In genomic region chr16:30853758-30854157, GRCh38 we compare ENCODE assay signal across 23 cellular contexts.
"Had no signal": no experiment of that assay in that cellular context is flagged by ENCODE, and none has a peak within 500 bp of the region (broad histone marks: within the 10 kb centered on the region; RNA-seq: fewer than 3 reads in every experiment).

No MANE protein-coding gene starts in this region.

- ATAC-seq: lower lobe of right lung; stimulated activated effector memory CD8-positive, alpha-beta T cell treated with anti-CD3 and anti-CD28 coated beads, Interleukin-12 subunit alpha, Interleukin-12 subunit beta, amount 100 ng/mL, for 72 hours had no signal

- H3K27me3 Mint-ChIP-seq: dendritic cell treated with granulocyte-macrophage colony-stimulating factor and Interleukin-4, amounts not matched to agents 40 ng/mL and 50 ng/mL, for 4 days had no signal

- H3K4me3 ChIP-seq: ascending aorta, lower lobe of right lung, sigmoid colon, stomach, upper lobe of left lung had no signal

- H3K4me3 Mint-ChIP-seq: dendritic cell treated with granulocyte-macrophage colony-stimulating factor and Interleukin-4, amounts not matched to agents 40 ng/mL and 50 ng/mL, for 4 days; nephron; stimulated activated effector memory CD8-positive, alpha-beta T cell treated with anti-CD3 and anti-CD28 coated beads, Interleukin-12 subunit alpha, Interleukin-12 subunit beta, amount 100 ng/mL, for 72 hours had no signal

- H3K4me1 Mint-ChIP-seq: nephron; stimulated activated effector memory CD8-positive, alpha-beta T cell treated with anti-CD3 and anti-CD28 coated beads, Interleukin-12 subunit alpha, Interleukin-12 subunit beta, amount 100 ng/mL, for 72 hours had no signal

- DNase-seq: activated CD4-positive, alpha-beta T cell treated with anti-CD3 and anti-CD28 coated beads for 1 hour; activated CD8-positive, alpha-beta memory T cell treated with anti-CD3 and anti-CD28 coated beads for 24 hours; activated CD8-positive, alpha-beta memory T cell treated with anti-CD3 and anti-CD28 coated beads, Interleukin-2, amount 50 U/mL, for 48 hours; activated effector memory CD4-positive, alpha-beta T cell treated with Interleukin-2 at 50 U/mL for 16 hours; activated naive CD4-positive, alpha-beta T cell treated with anti-CD3 and anti-CD28 coated beads, Interleukin-2, amount 50 U/mL, for 16 hours; activated T-cell treated with anti-CD3 and anti-CD28 coated beads, Interleukin-2, amount 50 U/mL, for 48 hours; cerebellar nuclear complex; effector CD8-positive, alpha-beta T cell; foreskin melanocyte; glutamatergic neuron; hippocampal formation; lower lobe of right lung; nucleus accumbens; sigmoid colon; stimulated activated CD4-positive, alpha-beta T cell treated with anti-CD3 and anti-CD28 coated beads, Interleukin-4, amount 100 ng/mL, for 24 hours; stomach; upper lobe of left lung had no signal

- H3K4me1 ChIP-seq: lower lobe of right lung, sigmoid colon, stomach, upper lobe of left lung had no signal

- H3K27me3 ChIP-seq: ascending aorta, sigmoid colon, stomach, upper lobe of left lung had no signal

- H3K9me3 Mint-ChIP-seq: dendritic cell treated with granulocyte-macrophage colony-stimulating factor and Interleukin-4, amounts not matched to agents 40 ng/mL and 50 ng/mL, for 4 days; nephron; stimulated activated effector memory CD8-positive, alpha-beta T cell treated with anti-CD3 and anti-CD28 coated beads, Interleukin-12 subunit alpha, Interleukin-12 subunit beta, amount 100 ng/mL, for 72 hours had no signal

- H3K27ac ChIP-seq: lower lobe of right lung, sigmoid colon, stomach, upper lobe of left lung, VCaP had no signal

- H3K27ac Mint-ChIP-seq: dendritic cell treated with granulocyte-macrophage colony-stimulating factor and Interleukin-4, amounts not matched to agents 40 ng/mL and 50 ng/mL, for 4 days; nephron; stimulated activated effector memory CD8-positive, alpha-beta T cell treated with anti-CD3 and anti-CD28 coated beads, Interleukin-12 subunit alpha, Interleukin-12 subunit beta, amount 100 ng/mL, for 72 hours had no signal

- H3K36me3 ChIP-seq: ascending aorta had no signal

- FAIRE-seq: islet of Langerhans had no signal

- H3K9me3 ChIP-seq: ascending aorta, lower lobe of right lung, sigmoid colon, stomach, upper lobe of left lung had no signal
